20 cellular contexts compared by ENCODE assay signal in the genomic region with DNA sequence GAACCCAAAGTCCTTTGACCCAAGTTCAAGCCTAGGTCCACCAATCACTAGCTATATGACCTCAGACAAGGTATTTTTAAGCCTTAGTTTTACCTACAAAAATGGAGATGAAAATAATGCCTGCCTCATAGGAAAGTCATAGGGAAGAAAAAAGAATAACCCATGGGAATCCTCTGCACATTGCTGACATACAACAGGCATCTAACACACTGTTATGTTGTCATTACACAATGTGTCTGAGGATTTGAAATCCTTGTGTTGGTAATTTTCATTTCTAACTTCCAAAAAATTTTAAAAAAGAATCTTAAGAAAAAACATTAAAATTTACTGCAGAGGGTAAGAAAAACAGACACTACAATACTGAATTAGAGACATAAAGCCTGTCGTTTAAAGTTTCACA. TPM values are rescaled to one million over a fixed set of nuclear protein-coding genes. Genes with fewer than 3 reads are reported as not detected.
DNase-seq lines count a peak whose midpoint lies in the region; FAIRE-seq and TF ChIP-seq lines count a peak whose summit lies in the region.
"Had no signal": no experiment of that assay in that cellular context is flagged by ENCODE, and none has a peak within 500 bp of the region (broad histone marks: within the 10 kb centered on the region; RNA-seq: fewer than 3 reads in every experiment).

No MANE protein-coding gene starts in this region.

- peak overlapping the region; percentile 17; the same call in 1 of the 2 replicates for H3K9ac ChIP-seq in OCI-LY1 (ENCODE audit: low read length)

- DNase-seq in AG20443 (ENCODE audit: low spot score) (peak; percentile 21), dorsolateral prefrontal cortex (no peak), osteoblast (ENCODE audit: insufficient read length, low spot score, missing footprints) (no peak), urothelium cell line (ENCODE audit: low spot score) (no peak), Peyer's patch (no peak), amygdala (lab: John Stamatoyannopoulos, UW) (no peak)
- DNase-seq in activated naive CD4-positive, alpha-beta T cell (lab: John Stamatoyannopoulos, UW): no peak
- DNase-seq: activated CD4-positive, alpha-beta T cell treated with anti-CD3 and anti-CD28 coated beads, Interleukin-2, amount 10 ng/mL, durations not matched to agents 24 days and 14 days; CD4-positive, alpha-beta memory T cell; DMS153; KG1; NCI-H1930; NCI-H345; NCI-H82; SIG-M5 had no signal

- H3K27me3 ChIP-seq in OCI-LY1 (ENCODE audit: insufficient read depth, low read length) (no peaks in the 10 kb centered on the region), dorsolateral prefrontal cortex (no peaks in the 10 kb centered on the region), osteoblast (ENCODE audit: insufficient read depth, low read length) (no peaks in the 10 kb centered on the region), Peyer's patch (no peaks in the 10 kb centered on the region)
- H3K27me3 ChIP-seq: hepatocyte had no signal

- intact Hi-C loops in dorsolateral prefrontal cortex (cut with DNase I): loop anchor here in 1 of 2 donors (10.0 kb wide), 1 partner anchor 51 kb away; no protein-coding TSS in a partner anchor

- H4K20me1 ChIP-seq in OCI-LY1 (ENCODE audit: insufficient read depth, low read length): no peaks in the 10 kb centered on the region
- no peaks in the 10 kb centered on the region for H4K20me1 ChIP-seq in osteoblast (ENCODE audit: insufficient read depth, low read length)

- no peaks in the 10 kb centered on the region for H3K9me3 ChIP-seq in OCI-LY1 (ENCODE audit: low read length)
- no peaks in the 10 kb centered on the region for H3K9me3 ChIP-seq in osteoblast (ENCODE audit: low read depth, low read length)
- H3K9me3 ChIP-seq in Peyer's patch: no peaks in the 10 kb centered on the region
- H3K9me3 ChIP-seq: prostate gland, thoracic aorta had no signal

- H3K4me1 ChIP-seq in OCI-LY1 (ENCODE audit: insufficient read depth, low read length, severe bottlenecking) (peaks cover 90% of the 10 kb centered on the region), osteoblast (ENCODE audit: insufficient read depth, low read length) (peaks cover 30% of the 10 kb centered on the region), Peyer's patch (no peaks in the 10 kb centered on the region)
- H3K4me1 ChIP-seq: prostate gland had no signal

- TF ChIP-seq CTCF in OCI-LY1 (IDR thresholded peaks at IDR 0.05; ENCODE audit: low read length) (no peak), dorsolateral prefrontal cortex (IDR thresholded peaks at IDR 0.05 in 54 of 56, conservative IDR thresholded peaks at IDR 0.05 in 2 of 56; ENCODE audit: low read depth in 1 of 56, partially characterized antibody in 56 of 56) (no peak), osteoblast (IDR thresholded peaks at IDR 0.05; ENCODE audit: extremely low read depth, low read depth, low read length) (no peak), Peyer's patch (IDR thresholded peaks at IDR 0.05) (no peak)

- FAIRE-seq in urothelium cell line (lab: Jason Lieb, UNC): no peak

- peak overlapping the region; percentile 75 for H3K4me3 ChIP-seq in OCI-LY1 (ENCODE audit: low read depth, low read length, poor library complexity, severe bottlenecking)
- H3K4me3 ChIP-seq in dorsolateral prefrontal cortex: peak overlapping the region in 13 of 59 donors; percentile 0 to 83 (median 64)
- H3K4me3 ChIP-seq in osteoblast (ENCODE audit: insufficient read depth, low read length): no peak overlapping the region
- no peak overlapping the region for H3K4me3 ChIP-seq in Peyer's patch
- H3K4me3 ChIP-seq: hepatocyte, prostate gland, smooth muscle cell, thoracic aorta had no signal

- H3F3A ChIP-seq in OCI-LY1 (ENCODE audit: insufficient read depth, low read length): no peaks in the 10 kb centered on the region

- H3K79me2 ChIP-seq in OCI-LY1 (ENCODE audit: insufficient read depth, low read length) (peaks cover 95% of the 10 kb centered on the region), osteoblast (ENCODE audit: insufficient read depth, low read length) (no peaks in the 10 kb centered on the region)
- H3K79me2 ChIP-seq: hepatocyte had no signal

- H3K4me2 ChIP-seq in OCI-LY1 (ENCODE audit: low read length): peak overlapping the region; percentile 41; the same call in 1 of the 2 replicates
- peak overlapping the region; percentile 9 for H3K4me2 ChIP-seq in osteoblast (ENCODE audit: insufficient read depth, low read length)
- H3K4me2 ChIP-seq: hepatocyte, smooth muscle cell had no signal

- H3K27ac ChIP-seq in OCI-LY1 (ENCODE audit: low read depth, low read length, poor library complexity, severe bottlenecking): peak overlapping the region; percentile 36
- peak overlapping the region in 39 of 59 donors; percentile 0 to 97 (median 76) for H3K27ac ChIP-seq in dorsolateral prefrontal cortex
- peak overlapping the region; percentile 79 for H3K27ac ChIP-seq in osteoblast (ENCODE audit: low read depth, low read length)
- no peak overlapping the region for H3K27ac ChIP-seq in Peyer's patch
- H3K27ac ChIP-seq: hepatocyte, prostate gland, thoracic aorta had no signal

- TF ChIP-seq POLR2A in Peyer's patch (IDR thresholded peaks at IDR 0.05): no peak

- H3K9me2 ChIP-seq in OCI-LY1 (ENCODE audit: low read depth, low read length): no peaks in the 10 kb centered on the region

- H3K36me3 ChIP-seq in OCI-LY1 (ENCODE audit: insufficient read depth, low read length) (no peaks in the 10 kb centered on the region), osteoblast (ENCODE audit: insufficient read depth, low read length) (no peaks in the 10 kb centered on the region), Peyer's patch (no peaks in the 10 kb centered on the region)
- H3K36me3 ChIP-seq: prostate gland, thoracic aorta had no signal

- H2AFZ ChIP-seq in OCI-LY1 (ENCODE audit: low read length) (no peak overlapping the region), osteoblast (ENCODE audit: low read length) (peak overlapping the region; percentile 15)
- H2AFZ ChIP-seq: hepatocyte had no signal

RNA-seq across cellular contexts. Expression of a gene that starts 5.7 kb away (rescaled TPM):
- total RNA-seq in dorsolateral prefrontal cortex: 100 to 1,000 TPM; 181 to 667 (median 439) TPM
- total RNA-seq in osteoblast: 44.5 and 58.0 TPM in 2 replicates
- total RNA-seq in Peyer's patch: 100 to 1,000 TPM; 118 to 161 (median 151) TPM

Comparison
In these comparisons a context has a peak if more than half of its experiments do, and no peak if none do; other contexts are left out.
1. H3K27ac ChIP-seq: peak in OCI-LY1 (single experiment), dorsolateral prefrontal cortex (39 of 59) and osteoblast (single experiment); none in Peyer's patch (0 of 4).